In the genomic region with DNA sequence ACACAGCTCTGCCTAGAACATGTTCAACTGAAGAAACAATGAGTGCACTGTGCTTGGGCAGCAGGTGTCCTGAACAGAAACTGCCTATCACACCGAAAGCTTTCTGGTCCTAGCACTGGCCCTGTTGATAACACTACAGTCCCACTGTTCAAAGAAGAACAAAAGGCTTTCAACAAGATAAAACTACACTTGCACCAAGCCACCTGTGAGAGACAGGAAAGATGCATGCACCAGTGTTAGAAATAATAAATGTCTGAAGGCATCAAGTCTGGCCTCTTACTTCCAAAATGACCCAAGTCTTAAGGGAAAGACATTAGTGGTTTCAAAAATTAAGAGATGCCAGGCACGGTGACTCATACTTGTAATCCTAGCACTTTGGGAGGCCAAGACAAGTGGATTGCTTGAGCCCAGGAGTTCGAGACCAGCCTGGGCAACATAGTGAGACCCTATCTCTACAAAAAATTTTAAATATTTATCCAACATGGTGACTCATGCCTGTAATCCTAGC, we compare ENCODE assay signal across 11 cellular contexts.
A peak's percentile ranks its signal among the peaks of the same experiment; 100 is the strongest.
DNase-seq lines count a peak whose midpoint lies in the region; ATAC-seq and TF ChIP-seq lines count a peak whose summit lies in the region.
"Had no signal": no experiment of that assay in that cellular context is flagged by ENCODE, and none has a peak within 500 bp of the region (broad histone marks: within the 10 kb centered on the region; RNA-seq: fewer than 3 reads in every experiment).

No MANE protein-coding gene starts in this region.

- no peak overlapping the region for H3K4me3 Mint-ChIP-seq in type B pancreatic cell
- H3K4me3 Mint-ChIP-seq: natural killer cell treated with Interleukin-12 subunit alpha and Interleukin-12 subunit beta and Interleukin-15 and Interleukin-18, amount 100 ng/mL, for 72 hours had no signal

- no peaks in the 10 kb centered on the region for H3K9me3 Mint-ChIP-seq in type B pancreatic cell
- H3K9me3 Mint-ChIP-seq: natural killer cell treated with Interleukin-12 subunit alpha and Interleukin-12 subunit beta and Interleukin-15 and Interleukin-18, amount 100 ng/mL, for 72 hours had no signal

- H2AK5ac ChIP-seq in trophoblast cell (ENCODE audit: low read length), result no peak overlapping the region

- H2BK5ac ChIP-seq in trophoblast cell (ENCODE audit: low read depth, low read length, poor library complexity), result peak overlapping the region; percentile 82

- peak overlapping the region; percentile 53 for H3K14ac ChIP-seq in trophoblast cell (ENCODE audit: low read length)

- no peak overlapping the region for H3K27ac Mint-ChIP-seq in type B pancreatic cell
- H3K27ac Mint-ChIP-seq: natural killer cell treated with Interleukin-12 subunit alpha and Interleukin-12 subunit beta and Interleukin-15 and Interleukin-18, amount 100 ng/mL, for 72 hours had no signal

- no peak overlapping the region for H4K12ac ChIP-seq in trophoblast cell (ENCODE audit: low read depth, low read length)

- H3K27ac ChIP-seq in epithelial cell of prostate (peak overlapping the region; percentile 78), trophoblast cell (ENCODE audit: low read depth, low read length) (peak overlapping the region; percentile 90)

- peaks cover 10% of the 10 kb centered on the region for H3K36me3 Mint-ChIP-seq in type B pancreatic cell
- H3K36me3 Mint-ChIP-seq: natural killer cell treated with Interleukin-12 subunit alpha and Interleukin-12 subunit beta and Interleukin-15 and Interleukin-18, amount 100 ng/mL, for 72 hours had no signal

- H2BK120ac ChIP-seq in trophoblast cell (ENCODE audit: insufficient read depth, low read length, poor library complexity), result peak overlapping the region; percentile 74

- H2BK12ac ChIP-seq in trophoblast cell (ENCODE audit: low read length), result peak overlapping the region; percentile 96

- no peak for TF ChIP-seq CTCF in type B pancreatic cell (conservative IDR thresholded peaks at IDR 0.05)

- ATAC-seq in GM18907 (IDR thresholded peaks at IDR 0.05; ENCODE audit: unreplicated experiment) (no peak), HG02642 (IDR thresholded peaks at IDR 0.05; ENCODE audit: poor library complexity, unreplicated experiment) (no peak)
- ATAC-seq: natural killer cell treated with Interleukin-12 subunit alpha and Interleukin-12 subunit beta and Interleukin-15 and Interleukin-18, amount 100 ng/mL, for 72 hours had no signal

- H3K79me2 ChIP-seq in trophoblast cell (ENCODE audit: control insufficient read depth, insufficient read depth, low read length, poor library complexity), result peaks cover 7% of the 10 kb centered on the region

- H3K27me3 Mint-ChIP-seq in type B pancreatic cell, result no peaks in the 10 kb centered on the region
- H3K27me3 Mint-ChIP-seq: natural killer cell treated with Interleukin-12 subunit alpha and Interleukin-12 subunit beta and Interleukin-15 and Interleukin-18, amount 100 ng/mL, for 72 hours had no signal

- peaks cover 33% of the 10 kb centered on the region for H3K79me1 ChIP-seq in trophoblast cell (ENCODE audit: low read length)

- DNase-seq in ELR (ENCODE audit: low read depth), result peak; percentile 44
- peak; percentile 71 for DNase-seq in NCI-H146 treated with DMSO at 0.1 percent for 48 hours (lab: John Stamatoyannopoulos, UW; ENCODE audit: unreplicated experiment)
- no peak for DNase-seq in epithelial cell of prostate (ENCODE audit: low read depth, low spot score)
- DNase-seq in trophoblast cell, result no peak
- no peak for DNase-seq in iPS-NIHi7 (ENCODE audit: extremely low spot score)
- DNase-seq in type B pancreatic cell (ENCODE audit: extremely low spot score, unreplicated experiment), result no peak
- DNase-seq: effector CD4-positive, alpha-beta T cell; stimulated activated CD8-positive, alpha-beta memory T cell treated with anti-CD3 and anti-CD28 coated beads, Interleukin-4, amount 100 ng/mL, for 48 hours had no signal

- H3K4me1 Mint-ChIP-seq in type B pancreatic cell (ENCODE audit: unreplicated experiment), result peaks cover 38% of the 10 kb centered on the region

- H3K4me3 ChIP-seq in trophoblast cell (ENCODE audit: low read depth, low read length), result no peak overlapping the region

- H3K36me3 ChIP-seq in trophoblast cell (ENCODE audit: control insufficient read depth in 1 of 2, insufficient read depth in 2 of 2, low read length in 2 of 2), result peaks cover 0 to 8% of the 10 kb centered on the region in 2 experiments

- peak overlapping the region; percentile 16 for H4K8ac ChIP-seq in trophoblast cell (ENCODE audit: low read depth, low read length)

- peak overlapping the region; percentile 87 for H4K91ac ChIP-seq in trophoblast cell (ENCODE audit: low read depth, low read length)

- no CpG with 5 or more reads among the region's 3 CpGs for WGBS in trophoblast cell (ENCODE audit: extremely low coverage, insufficient coverage, insufficient read length)

- no peaks in the 10 kb centered on the region for H3K27me3 ChIP-seq in trophoblast cell (ENCODE audit: insufficient read depth, low read length)

- peak overlapping the region; percentile 86 for H3K4ac ChIP-seq in trophoblast cell (ENCODE audit: low read depth, low read length)

- H3K9me3 ChIP-seq in trophoblast cell (ENCODE audit: insufficient read depth, low read depth, low read length), result no peaks in the 10 kb centered on the region

- H3K23ac ChIP-seq in trophoblast cell (ENCODE audit: low read length), result no peak overlapping the region

- H3K18ac ChIP-seq in trophoblast cell (ENCODE audit: low read length), result peak overlapping the region; percentile 80

- no peak overlapping the region for H3K9ac ChIP-seq in trophoblast cell (ENCODE audit: low read length)

- no peak overlapping the region for H2AFZ ChIP-seq in trophoblast cell (ENCODE audit: insufficient read depth, low read length, poor library complexity)

- no peak overlapping the region for H3K4me2 ChIP-seq in trophoblast cell (ENCODE audit: low read length)

- peaks cover 12 to 21% of the 10 kb centered on the region in 2 experiments for H3K4me1 ChIP-seq in trophoblast cell (ENCODE audit: control insufficient read depth in 1 of 2, insufficient read depth in 2 of 2, low read length in 2 of 2)

Comparison
In these comparisons a context has a peak if more than half of its experiments do, and no peak if none do; other contexts are left out.
1. DNase-seq: peak in ELR (single experiment) and NCI-H146 treated with DMSO at 0.1 percent for 48 hours (single experiment); none in epithelial cell of prostate (single experiment), trophoblast cell (0 of 2), iPS-NIHi7 (single experiment) and type B pancreatic cell (single experiment).